8 cellular contexts compared by ENCODE assay signal in the genomic region with DNA sequence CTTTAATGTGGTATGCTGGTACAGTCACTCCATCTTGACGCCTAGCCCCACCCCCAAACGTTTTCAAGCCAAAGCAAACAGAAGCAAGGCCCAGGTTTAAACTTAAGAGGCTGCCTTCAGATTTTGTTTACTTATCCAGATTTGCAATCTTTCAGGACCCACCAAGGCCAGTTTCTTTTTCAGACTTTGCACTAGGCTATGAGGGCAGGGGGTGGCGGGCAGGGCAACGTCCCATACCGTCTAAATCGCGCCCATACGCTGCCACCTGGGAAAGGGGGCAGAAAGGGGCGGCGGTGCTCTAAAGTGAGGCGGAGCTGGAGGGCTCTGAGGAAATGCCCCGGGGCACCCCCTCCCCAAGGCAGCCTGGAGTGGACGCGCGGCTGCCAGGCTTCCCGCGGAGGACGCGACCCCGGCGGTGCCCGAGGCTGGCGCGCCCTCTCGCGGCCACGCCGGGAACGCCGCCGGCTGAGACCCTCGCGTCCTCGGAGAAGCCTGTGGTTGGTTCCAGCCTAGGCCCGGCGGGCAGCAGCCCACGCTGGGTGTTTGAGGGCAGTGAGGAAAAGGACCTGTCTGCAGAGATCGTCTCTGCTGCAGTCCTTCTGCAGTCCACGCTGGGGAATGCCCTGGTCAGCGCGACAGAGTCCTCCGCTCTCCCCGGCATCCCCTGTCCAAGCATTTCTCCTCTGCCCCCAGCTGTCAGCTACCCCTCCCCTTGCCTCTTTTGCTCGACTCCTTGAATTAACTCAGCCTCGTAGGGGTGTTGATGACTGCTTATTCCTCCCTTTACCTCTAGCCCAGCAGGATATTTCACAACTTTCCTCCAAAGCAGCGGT.
DNase-seq lines count a peak whose midpoint lies in the region; ATAC-seq lines count a peak whose summit lies in the region.

No MANE protein-coding gene starts in this region.

- H3K9me3 Mint-ChIP-seq in effector memory CD8-positive, alpha-beta T cell = no peaks in the 10 kb centered on the region

- peak overlapping the region; percentile 56 to 76 for H3K4me3 Mint-ChIP-seq in effector memory CD8-positive, alpha-beta T cell

- peak; percentile 67 for ATAC-seq in effector memory CD8-positive, alpha-beta T cell (replicated peaks)
- no peak for ATAC-seq in GM19395 (IDR thresholded peaks at IDR 0.05; ENCODE audit: unreplicated experiment)

- peaks cover 5% of the 10 kb centered on the region in 2 donors for H3K4me1 Mint-ChIP-seq in effector memory CD8-positive, alpha-beta T cell (ENCODE audit: low read depth in 2 of 2)

- H3K27me3 Mint-ChIP-seq in effector memory CD8-positive, alpha-beta T cell = peaks cover 25 to 30% of the 10 kb centered on the region in 2 donors

- no peaks in the 10 kb centered on the region for H3K36me3 Mint-ChIP-seq in effector memory CD8-positive, alpha-beta T cell (ENCODE audit: insufficient read depth)

- peak; percentile 4 for DNase-seq in NCI-H1694 treated with DMSO at 0.1 percent for 48 hours (lab: John Stamatoyannopoulos, UW)
- no peak for DNase-seq in NCI-H1694 (lab: John Stamatoyannopoulos, UW)
- peak; percentile 40 for DNase-seq in NCI-H2171 (lab: John Stamatoyannopoulos, UW)
- DNase-seq in activated CD4-positive, alpha-beta T cell treated with anti-CD3 and anti-CD28 coated beads, Interleukin-2, amount 50 U/mL, for 48 hours = peak; percentile 55 to 62
- DNase-seq in effector memory CD8-positive, alpha-beta T cell = peak; percentile 39 to 53 (median 39)
- DNase-seq in mucosa of gallbladder (ENCODE audit: low spot score) = peak; percentile 21
- peak; percentile 22 to 25 for DNase-seq in stimulated activated CD8-positive, alpha-beta memory T cell treated with anti-CD3 and anti-CD28 coated beads, Interleukin-7, amount 100 ng/mL, for 48 hours (ENCODE audit: extremely low read depth in 1 of 2, low read depth in 1 of 2)

- peak overlapping the region in 1 of 2 donors; percentile 38 for H3K27ac Mint-ChIP-seq in effector memory CD8-positive, alpha-beta T cell
